In genomic region chr14:69617796-69618195, GRCh38 we compare ENCODE assay signal across 12 cellular contexts. TPM values are rescaled to one million over a fixed set of nuclear protein-coding genes. Genes with fewer than 3 reads are reported as not detected.
A peak's percentile ranks its signal among the peaks of the same experiment; 100 is the strongest.
DNase-seq lines count a peak whose midpoint lies in the region; ATAC-seq and TF ChIP-seq lines count a peak whose summit lies in the region.
"Had no signal": no experiment of that assay in that cellular context is flagged by ENCODE, and none has a peak within 500 bp of the region (broad histone marks: within the 10 kb centered on the region; RNA-seq: fewer than 3 reads in every experiment).

No MANE protein-coding gene starts in this region.

- peaks cover 26% of the 10 kb centered on the region for H3K36me3 Mint-ChIP-seq in activated T-cell treated with anti-CD3 and anti-CD28 coated beads, Interleukin-2, amount 50 U/mL, for 4 hours (ENCODE audit: insufficient read depth)
- H3K36me3 Mint-ChIP-seq in effector memory CD8-positive, alpha-beta T cell (ENCODE audit: insufficient read depth) = peaks cover 9% of the 10 kb centered on the region

- no peak for ATAC-seq in activated T-cell treated with anti-CD3 and anti-CD28 coated beads, Interleukin-2, amount 50 U/mL, for 4 hours
- ATAC-seq in effector memory CD8-positive, alpha-beta T cell (replicated peaks) = no peak
- ATAC-seq in HG03378 (IDR thresholded peaks at IDR 0.05; ENCODE audit: unreplicated experiment) = no peak

- H3K4me3 Mint-ChIP-seq in activated T-cell treated with anti-CD3 and anti-CD28 coated beads, Interleukin-2, amount 50 U/mL, for 4 hours = peak overlapping the region; percentile 37
- H3K4me3 Mint-ChIP-seq in effector memory CD8-positive, alpha-beta T cell = peak overlapping the region; percentile 48 to 97

- intact Hi-C loops in thyroid gland (cut with DNase I) = loop anchor here (5.0 kb wide), 1 partner anchor 35 kb away; no protein-coding TSS in a partner anchor

- no peak overlapping the region for H2AFZ ChIP-seq in OCI-LY1 (ENCODE audit: low read length)

- H3K27me3 ChIP-seq in OCI-LY1 (ENCODE audit: insufficient read depth, low read length) (no peaks in the 10 kb centered on the region), thyroid gland (no peaks in the 10 kb centered on the region)

- peaks cover 46% of the 10 kb centered on the region; the same call in 1 of the 2 replicates for H3K36me3 ChIP-seq in OCI-LY1 (ENCODE audit: insufficient read depth, low read length)
- no peaks in the 10 kb centered on the region for H3K36me3 ChIP-seq in thyroid gland

- no peaks in the 10 kb centered on the region for H3K9me3 Mint-ChIP-seq in activated T-cell treated with anti-CD3 and anti-CD28 coated beads, Interleukin-2, amount 50 U/mL, for 4 hours
- H3K9me3 Mint-ChIP-seq in effector memory CD8-positive, alpha-beta T cell = no peaks in the 10 kb centered on the region

- H4K20me1 ChIP-seq in OCI-LY1 (ENCODE audit: insufficient read depth, low read length) = no peaks in the 10 kb centered on the region

- peaks cover 96% of the 10 kb centered on the region for H3K4me1 ChIP-seq in OCI-LY1 (ENCODE audit: insufficient read depth, low read length, severe bottlenecking)
- peaks cover 71 to 78% of the 10 kb centered on the region in 2 donors for H3K4me1 ChIP-seq in thyroid gland

- peak overlapping the region; percentile 99 for H3K4me2 ChIP-seq in OCI-LY1 (ENCODE audit: low read length)

- H3K27ac Mint-ChIP-seq in effector memory CD8-positive, alpha-beta T cell = peak overlapping the region; percentile 95 to 98

- peak overlapping the region; percentile 72; the same call in 1 of the 2 replicates for H3K9ac ChIP-seq in OCI-LY1 (ENCODE audit: low read length)

- H3K79me2 ChIP-seq in OCI-LY1 (ENCODE audit: insufficient read depth, low read length) = peaks cover 80% of the 10 kb centered on the region

- peaks cover 23% of the 10 kb centered on the region for H3F3A ChIP-seq in OCI-LY1 (ENCODE audit: insufficient read depth, low read length)

- no peak for TF ChIP-seq POLR2A in thyroid gland (IDR thresholded peaks at IDR 0.05)

- no peak for DNase-seq in activated T-cell treated with anti-CD3 and anti-CD28 coated beads, Interleukin-2, amount 50 U/mL, for 4 hours
- no peak for DNase-seq in activated T-cell treated with anti-CD3 and anti-CD28 coated beads, Interleukin-2, amount 50 U/mL, for 48 hours
- DNase-seq in effector memory CD8-positive, alpha-beta T cell = no peak
- DNase-seq in thyroid gland (no peak), medulla oblongata (ENCODE audit: extremely low spot score) (no peak), foreskin melanocyte (no peak)
- DNase-seq: kidney; NCI-H524 treated with DMSO at 0.1 percent for 48 hours; stimulated activated naive CD4-positive, alpha-beta T cell treated with Interleukin-2 at 50 U/mL for 16 hours had no signal

- no peaks in the 10 kb centered on the region for H3K9me2 ChIP-seq in OCI-LY1 (ENCODE audit: low read depth, low read length)

- H3K27ac ChIP-seq in OCI-LY1 (ENCODE audit: low read depth, low read length, poor library complexity, severe bottlenecking) = peak overlapping the region; percentile 99
- peak overlapping the region in 2 of 3 donors; percentile 82 to 96 for H3K27ac ChIP-seq in thyroid gland

- TF ChIP-seq CTCF in OCI-LY1 (IDR thresholded peaks at IDR 0.05; ENCODE audit: low read length) (no peak), thyroid gland (IDR thresholded peaks at IDR 0.05) (no peak)

- H3K4me3 ChIP-seq in OCI-LY1 (ENCODE audit: low read depth, low read length, poor library complexity, severe bottlenecking) (peak overlapping the region; percentile 97), thyroid gland (replicated peaks in 1 of 3) (no peak overlapping the region)

- peaks cover 86% of the 10 kb centered on the region for H3K4me1 Mint-ChIP-seq in activated T-cell treated with anti-CD3 and anti-CD28 coated beads, Interleukin-2, amount 50 U/mL, for 4 hours (ENCODE audit: low read depth)
- peaks cover 88 to 92% of the 10 kb centered on the region in 2 donors for H3K4me1 Mint-ChIP-seq in effector memory CD8-positive, alpha-beta T cell (ENCODE audit: low read depth in 2 of 2)

- 39 to 52% methylated on average over 1 of the region's 1 CpG for WGBS in thyroid gland, 2 donors

- no peaks in the 10 kb centered on the region for H3K27me3 Mint-ChIP-seq in activated T-cell treated with anti-CD3 and anti-CD28 coated beads, Interleukin-2, amount 50 U/mL, for 4 hours (ENCODE audit: low read depth)
- no peaks in the 10 kb centered on the region for H3K27me3 Mint-ChIP-seq in effector memory CD8-positive, alpha-beta T cell

- H3K9me3 ChIP-seq in OCI-LY1 (ENCODE audit: low read length) (no peaks in the 10 kb centered on the region), thyroid gland (no peaks in the 10 kb centered on the region)

RNA-seq across cellular contexts. Expression of gene SUSD6, which starts 6.4 kb away (rescaled TPM):
- total RNA-seq in activated T-cell treated with anti-CD3 and anti-CD28 coated beads, Interleukin-2, amount 50 U/mL, for 4 hours = 100 to 1,000 TPM in 2 of 3 donors, 10 to 100 TPM in 1; 97.4 to 108 (median 103) TPM
- total RNA-seq in thyroid gland = 10 to 100 TPM; 37.5 to 70.4 (median 44.5) TPM

RNA-seq across cellular contexts. Expression of gene CCDC177, which starts 43.1 kb away (rescaled TPM):
- total RNA-seq in activated T-cell treated with anti-CD3 and anti-CD28 coated beads, Interleukin-2, amount 50 U/mL, for 4 hours = under 1 TPM in 1 of 3 donors, not detected in 2; 0.05 TPM
- total RNA-seq in thyroid gland = not detected
- total RNA-seq: kidney, M059J had no signal
